In genomic region chr19:38922482-38922881, GRCh38 we compare ENCODE assay signal across 34 cellular contexts. TPM values are rescaled to one million over a fixed set of nuclear protein-coding genes. Genes with fewer than 3 reads are reported as not detected.
"Had no signal": no experiment of that assay in that cellular context is flagged by ENCODE, and none has a peak within 500 bp of the region (broad histone marks: within the 10 kb centered on the region; RNA-seq: fewer than 3 reads in every experiment).

No MANE protein-coding gene starts in this region.

- ATAC-seq: activated naive CD4-positive, alpha-beta T cell treated with anti-CD3 and anti-CD28 coated beads, Interleukin-2, amount 50 U/mL, for 72 hours; activated T-cell treated with anti-CD3 and anti-CD28 coated beads, Interleukin-2, amount 50 U/mL, for 72 hours; gastroesophageal sphincter; heart right ventricle; WTC11 had no signal

- H3K4me1 ChIP-seq: esophagus squamous epithelium, gastroesophageal sphincter, heart right ventricle had no signal

- H3K4me3 Mint-ChIP-seq: activated CD4-positive, alpha-beta memory T cell treated with anti-CD3 and anti-CD28 coated beads, Interleukin-2, amount 10 ng/mL, durations not matched to agents 7 days and 5 days; activated CD4-positive, alpha-beta T cell treated with anti-CD3 and anti-CD28 coated beads, Interleukin-2, amount 10 ng/mL, durations not matched to agents 7 days and 5 days; activated naive CD4-positive, alpha-beta T cell treated with anti-CD3 and anti-CD28 coated beads, Interleukin-2, amount 10 ng/mL, durations not matched to agents 7 days and 5 days; activated naive CD8-positive, alpha-beta T cell treated with anti-CD3 and anti-CD28 coated beads, Interleukin-2, amount 10 ng/mL, durations not matched to agents 7 days and 5 days; activated T-cell treated with anti-CD3 and anti-CD28 coated beads, Interleukin-2, amount 50 U/mL, for 24 hours; activated T-cell treated with anti-CD3 and anti-CD28 coated beads, Interleukin-2, amount 50 U/mL, for 72 hours; central memory CD8-positive, alpha-beta T cell; WTC11 had no signal

- H3K27ac Mint-ChIP-seq: activated CD4-positive, alpha-beta memory T cell treated with anti-CD3 and anti-CD28 coated beads, Interleukin-2, amount 10 ng/mL, durations not matched to agents 7 days and 5 days; activated CD4-positive, alpha-beta T cell treated with anti-CD3 and anti-CD28 coated beads, Interleukin-2, amount 10 ng/mL, durations not matched to agents 7 days and 5 days; activated naive CD4-positive, alpha-beta T cell treated with anti-CD3 and anti-CD28 coated beads, Interleukin-2, amount 10 ng/mL, durations not matched to agents 7 days and 5 days; activated naive CD4-positive, alpha-beta T cell treated with anti-CD3 and anti-CD28 coated beads, Interleukin-2, amount 50 U/mL, for 72 hours; activated naive CD8-positive, alpha-beta T cell treated with anti-CD3 and anti-CD28 coated beads, Interleukin-2, amount 10 ng/mL, durations not matched to agents 7 days and 5 days; activated T-cell treated with anti-CD3 and anti-CD28 coated beads, Interleukin-2, amount 50 U/mL, for 24 hours; activated T-cell treated with anti-CD3 and anti-CD28 coated beads, Interleukin-2, amount 50 U/mL, for 72 hours had no signal

- H3K27ac ChIP-seq: brain microvascular endothelial cell, epithelial cell of prostate, esophagus squamous epithelium, gastroesophageal sphincter, heart right ventricle, VCaP had no signal

- H3K9me3 Mint-ChIP-seq: activated CD4-positive, alpha-beta memory T cell treated with anti-CD3 and anti-CD28 coated beads, Interleukin-2, amount 10 ng/mL, durations not matched to agents 7 days and 5 days; activated CD4-positive, alpha-beta T cell treated with anti-CD3 and anti-CD28 coated beads, Interleukin-2, amount 10 ng/mL, durations not matched to agents 7 days and 5 days; activated naive CD4-positive, alpha-beta T cell treated with anti-CD3 and anti-CD28 coated beads, Interleukin-2, amount 10 ng/mL, durations not matched to agents 7 days and 5 days; activated naive CD4-positive, alpha-beta T cell treated with anti-CD3 and anti-CD28 coated beads, Interleukin-2, amount 50 U/mL, for 72 hours; activated naive CD8-positive, alpha-beta T cell treated with anti-CD3 and anti-CD28 coated beads, Interleukin-2, amount 10 ng/mL, durations not matched to agents 7 days and 5 days; activated T-cell treated with anti-CD3 and anti-CD28 coated beads, Interleukin-2, amount 50 U/mL, for 24 hours; activated T-cell treated with anti-CD3 and anti-CD28 coated beads, Interleukin-2, amount 50 U/mL, for 72 hours; central memory CD8-positive, alpha-beta T cell had no signal

- DNase-seq: activated CD4-positive, alpha-beta memory T cell treated with anti-CD3 and anti-CD28 coated beads, Interleukin-2, amount 10 ng/mL, durations not matched to agents 7 days and 5 days; activated CD4-positive, alpha-beta T cell treated with anti-CD3 and anti-CD28 coated beads for 1 hour; activated CD4-positive, alpha-beta T cell treated with anti-CD3 and anti-CD28 coated beads for 4 hours; activated CD4-positive, alpha-beta T cell treated with anti-CD3 and anti-CD28 coated beads, Interleukin-2, amount 10 ng/mL, durations not matched to agents 7 days and 5 days; activated CD4-positive, alpha-beta T cell treated with anti-CD3 and anti-CD28 coated beads, Interleukin-2, amount 50 U/mL, for 4 hours; activated CD8-positive, alpha-beta memory T cell treated with anti-CD3 and anti-CD28 coated beads, Interleukin-2, amount 50 U/mL, for 48 hours; activated gamma-delta T cell; activated naive CD4-positive, alpha-beta T cell; activated naive CD4-positive, alpha-beta T cell treated with anti-CD3 and anti-CD28 coated beads, Interleukin-2, amount 10 ng/mL, durations not matched to agents 7 days and 5 days; activated naive CD8-positive, alpha-beta T cell treated with anti-CD3 and anti-CD28 coated beads, Interleukin-2, amount 10 ng/mL, durations not matched to agents 7 days and 5 days; activated T-cell treated with anti-CD3 and anti-CD28 coated beads for 4 hours; activated T-cell treated with anti-CD3 and anti-CD28 coated beads, Interleukin-2, amount 50 U/mL, for 24 hours; activated T-cell treated with anti-CD3 and anti-CD28 coated beads, Interleukin-2, amount 50 U/mL, for 72 hours; anterior cingulate cortex; brain microvascular endothelial cell; cortex of kidney; dermis blood vessel endothelial cell; effector CD4-positive, alpha-beta T cell; esophagus squamous epithelium; foreskin melanocyte; heart right ventricle; T-helper 2 cell had no signal

- H3K27me3 Mint-ChIP-seq: activated CD4-positive, alpha-beta memory T cell treated with anti-CD3 and anti-CD28 coated beads, Interleukin-2, amount 10 ng/mL, durations not matched to agents 7 days and 5 days; activated CD4-positive, alpha-beta T cell treated with anti-CD3 and anti-CD28 coated beads, Interleukin-2, amount 10 ng/mL, durations not matched to agents 7 days and 5 days; activated naive CD4-positive, alpha-beta T cell treated with anti-CD3 and anti-CD28 coated beads, Interleukin-2, amount 10 ng/mL, durations not matched to agents 7 days and 5 days; activated naive CD8-positive, alpha-beta T cell treated with anti-CD3 and anti-CD28 coated beads, Interleukin-2, amount 10 ng/mL, durations not matched to agents 7 days and 5 days; activated T-cell treated with anti-CD3 and anti-CD28 coated beads, Interleukin-2, amount 50 U/mL, for 24 hours; central memory CD8-positive, alpha-beta T cell had no signal

- H3K4me1 Mint-ChIP-seq: activated naive CD4-positive, alpha-beta T cell treated with anti-CD3 and anti-CD28 coated beads, Interleukin-2, amount 10 ng/mL, durations not matched to agents 7 days and 5 days; activated naive CD8-positive, alpha-beta T cell treated with anti-CD3 and anti-CD28 coated beads, Interleukin-2, amount 10 ng/mL, durations not matched to agents 7 days and 5 days; WTC11 had no signal

- H3K27me3 ChIP-seq: brain microvascular endothelial cell, esophagus squamous epithelium, gastroesophageal sphincter, heart right ventricle had no signal

- H3K9me3 ChIP-seq: esophagus squamous epithelium, gastroesophageal sphincter, heart right ventricle had no signal

- H3K4me3 ChIP-seq: esophagus squamous epithelium, gastroesophageal sphincter, heart right ventricle had no signal

RNA-seq across cellular contexts. Expression of gene CCER2, which starts 10.5 kb away (rescaled TPM):
- total RNA-seq: bronchial epithelial cell, cardiac septum, dermis blood vessel endothelial cell, endothelial cell of umbilical vein, fibroblast of lung, fibroblast of villous mesenchyme, glomerular endothelial cell had no signal
